In genomic region chr10:103916254-103916653, GRCh38 we compare ENCODE assay signal across 8 cellular contexts. TPM values are rescaled to one million over a fixed set of nuclear protein-coding genes. Genes with fewer than 3 reads are reported as not detected.
DNase-seq lines count a peak whose midpoint lies in the region; ATAC-seq and TF ChIP-seq lines count a peak whose summit lies in the region.

No MANE protein-coding gene starts in this region.

- intact Hi-C loops in esophagus muscularis mucosa (cut with DNase I), result loop anchor here (5.0 kb wide), 1 partner anchor 51 kb away; the partner anchor contains the start of gene SLK
- intact Hi-C loops in gastrocnemius medialis (cut with DNase I; ENCODE audit: low total_unique reads), result loop anchor here (10.0 kb wide), 1 partner anchor 419 kb away; the partner anchor contains the start of gene ITPRIP
- intact Hi-C loops in A673 (cut with micrococcal nuclease; ENCODE audit: unreplicated experiment), result no loop called here

- peaks cover 37% of the 10 kb centered on the region for H3K4me1 Mint-ChIP-seq in T-helper 17 cell

- CTCF ChIA-PET in A673 (lab: Charles Lee), result no interaction called here

- ATAC-seq in T-helper 17 cell, result no peak
- no peak for ATAC-seq in gastrocnemius medialis
- ATAC-seq in activated CD4-positive, CD25-positive, alpha-beta regulatory T cell treated with anti-CD3 and anti-CD28 coated beads, Interleukin-2, amount 50 U/mL, for 24 hours, result no peak
- ATAC-seq in GM19467 (IDR thresholded peaks at IDR 0.05; ENCODE audit: unreplicated experiment), result no peak
- ATAC-seq in HG03097 (IDR thresholded peaks at IDR 0.05; ENCODE audit: low FRiP score, unreplicated experiment), result no peak

- 39% methylated on average over 1 of the region's 1 CpG for WGBS in esophagus muscularis mucosa

- peak overlapping the region; percentile 96 for H3K27ac Mint-ChIP-seq in T-helper 17 cell

- H3K36me3 ChIP-seq in esophagus muscularis mucosa (peaks cover 0 to 11% (median 2%) of the 10 kb centered on the region in 4 donors), gastrocnemius medialis (no peaks in the 10 kb centered on the region), A673 (ENCODE audit: insufficient read depth, low read length, poor library complexity, severe bottlenecking) (no peaks in the 10 kb centered on the region)

- H3K4me1 ChIP-seq in esophagus muscularis mucosa (peaks cover 28 to 42% (median 35%) of the 10 kb centered on the region in 4 donors), gastrocnemius medialis (peaks cover 31 to 33% of the 10 kb centered on the region in 2 donors), A673 (ENCODE audit: insufficient read depth, low read length, poor library complexity, severe bottlenecking) (peaks cover 14% of the 10 kb centered on the region)

- in situ Hi-C loops in gastrocnemius medialis (cut with MboI; ENCODE audit: low sequenced_read_pairs in 4 of 4), result loop anchor here in 1 of 4 donors (25.0 kb wide), 1 partner anchor 196 kb away; the partner anchor contains the start of gene SFR1

- peak overlapping the region; percentile 93 for H3K4me3 ChIP-seq in GM12865 (ENCODE audit: low read depth, low read length)
- H3K4me3 ChIP-seq in esophagus muscularis mucosa, result peak overlapping the region; percentile 66 to 89 (median 71)
- peak overlapping the region; percentile 14 to 95 (median 88) for H3K4me3 ChIP-seq in gastrocnemius medialis
- no peak overlapping the region for H3K4me3 ChIP-seq in A673 (ENCODE audit: low read depth, low read length, poor library complexity, severe bottlenecking)

- no peaks in the 10 kb centered on the region for H3K27me3 Mint-ChIP-seq in T-helper 17 cell

- H3K27me3 ChIP-seq in esophagus muscularis mucosa (no peaks in the 10 kb centered on the region), gastrocnemius medialis (no peaks in the 10 kb centered on the region), A673 (replicated peaks; ENCODE audit: insufficient read depth, low read depth, low read length, poor library complexity) (no peaks in the 10 kb centered on the region)

- TF ChIP-seq POLR2A in esophagus muscularis mucosa (IDR thresholded peaks at IDR 0.05; ENCODE audit: low read depth), result no peak
- no peak for TF ChIP-seq POLR2A in gastrocnemius medialis (IDR thresholded peaks at IDR 0.05)

- TF ChIP-seq EP300 in esophagus muscularis mucosa (IDR thresholded peaks at IDR 0.05), result no peak

- H3K27ac ChIP-seq in esophagus muscularis mucosa (replicated peaks in 1 of 4) (peak overlapping the region; percentile 88 to 99 (median 93)), gastrocnemius medialis (peak overlapping the region; percentile 92 to 98 (median 96)), A673 (ENCODE audit: low read depth, low read length, poor library complexity, severe bottlenecking) (no peak overlapping the region)

- H3K9me3 ChIP-seq in T-helper 17 cell (ENCODE audit: control insufficient read depth, low read length, poor library complexity, severe bottlenecking) (no peaks in the 10 kb centered on the region), esophagus muscularis mucosa (no peaks in the 10 kb centered on the region), gastrocnemius medialis (no peaks in the 10 kb centered on the region), A673 (ENCODE audit: low read depth, low read length, poor library complexity, severe bottlenecking) (peaks cover 5% of the 10 kb centered on the region)

- TF ChIP-seq CTCF in GM12865 (IDR thresholded peaks at IDR 0.05; ENCODE audit: insufficient read depth, low read depth, low read length, missing control alignments), result no peak
- TF ChIP-seq CTCF in esophagus muscularis mucosa (IDR thresholded peaks at IDR 0.05), result no peak
- no peak for TF ChIP-seq CTCF in gastrocnemius medialis (IDR thresholded peaks at IDR 0.05 in 4 of 5, conservative IDR thresholded peaks at IDR 0.05 in 1 of 5)
- TF ChIP-seq CTCF in A673 (conservative IDR thresholded peaks at IDR 0.05; ENCODE audit: low read depth, low read length), result no peak

- no peaks in the 10 kb centered on the region for H3K36me3 Mint-ChIP-seq in T-helper 17 cell (ENCODE audit: low read depth)

- DNase-seq in GM12865 (ENCODE audit: low read depth), result no peak
- DNase-seq in T-helper 17 cell, result no peak
- no peak for DNase-seq in esophagus muscularis mucosa (ENCODE audit: extremely low spot score)
- no peak for DNase-seq in gastrocnemius medialis
- no peak for DNase-seq in A673 (ENCODE audit: low spot score)

- peak overlapping the region; percentile 97 for H3K4me3 Mint-ChIP-seq in T-helper 17 cell

- BruUV-seq in A673 (replicated peaks; lab: Mats Ljungman, UMichigan), result no TSS peak

- POLR2A ChIA-PET in A673 (lab: Charles Lee; ENCODE audit: low non-redundant PET), result no interaction called here

RNA-seq across cellular contexts. Expression of gene STN1, which starts 1.7 kb away (rescaled TPM):
- total RNA-seq in T-helper 17 cell (10 to 100 TPM; 47.0 to 53.7 TPM), esophagus muscularis mucosa (10 to 100 TPM; 18.7 to 27.7 (median 24.9) TPM), gastrocnemius medialis (10 to 100 TPM; 15.1 to 24.7 (median 20.5) TPM), A673 (2021) (14.3 and 16.5 TPM in 2 replicates)

RNA-seq across cellular contexts. Expression of gene SLK, which starts 50.7 kb away (rescaled TPM):
- 10 to 100 TPM; 24.1 to 25.4 TPM for total RNA-seq in T-helper 17 cell
- 100 to 1,000 TPM in 2 of 4 donors, 10 to 100 TPM in 2; 83.1 to 105 (median 102) TPM for total RNA-seq in esophagus muscularis mucosa
- total RNA-seq in gastrocnemius medialis, result 10 to 100 TPM; 43.3 to 53.3 (median 49.8) TPM
- 39.1 and 41.0 TPM in 2 replicates for total RNA-seq in A673 (2021)
